In the genomic region with DNA sequence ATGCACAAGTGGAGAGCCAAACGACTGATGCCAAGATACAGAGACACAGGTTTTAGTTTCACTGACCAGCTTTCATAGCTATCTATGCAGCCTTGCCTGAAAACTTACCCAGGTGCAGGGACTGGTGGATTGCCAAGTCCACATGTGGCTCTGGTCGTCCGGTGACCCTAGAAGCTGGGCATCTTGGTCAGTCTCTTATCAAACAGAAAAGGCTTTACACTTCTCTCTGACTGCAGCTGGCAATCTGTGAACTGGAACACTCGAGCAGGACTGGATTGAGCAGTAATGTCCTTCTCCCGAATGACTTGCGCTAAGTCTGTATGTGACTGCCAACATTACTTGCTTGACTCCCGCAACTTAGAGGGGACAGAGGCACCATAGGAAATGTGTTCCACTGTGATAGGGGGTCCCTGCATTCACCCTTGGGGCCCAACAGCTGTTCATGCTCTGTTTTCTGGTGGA, we compare ENCODE assay signal across 2 cellular contexts.
TF ChIP-seq lines count a peak whose summit lies in the region.

No MANE protein-coding gene starts in this region.

TF ChIP-seq in GM23338, 12 proteins besides CTCF, POLR2A, EP300 and RAD21 (continued from another document):
- TF ChIP-seq ZNF462 (CRISPR knock-in tag; IDR thresholded peaks at IDR 0.05) (no peak), JUNB (IDR thresholded peaks at IDR 0.05; ENCODE audit: unreplicated experiment) (no peak), ETS1 (IDR thresholded peaks at IDR 0.05) (no peak), EZH2phosphoT487 (IDR thresholded peaks at IDR 0.05; ENCODE audit: unreplicated experiment) (no peak), CREB1 (CRISPR knock-in tag; IDR thresholded peaks at IDR 0.05; ENCODE audit: low read depth) (no peak), POLR2AphosphoS5 (IDR thresholded peaks at IDR 0.05; ENCODE audit: low read depth) (no peak)

TF ChIP-seq in K562, 482 proteins besides CTCF, POLR2A, EP300 and RAD21 (continued from another document):
- TF ChIP-seq CC2D1A (IDR thresholded peaks at IDR 0.05) (no peak), GABPB2 (CRISPR knock-in tag; conservative IDR thresholded peaks at IDR 0.05) (no peak), ZNF232 (CRISPR knock-in tag; IDR thresholded peaks at IDR 0.05) (no peak)
- TF ChIP-seq, protein P1, sequence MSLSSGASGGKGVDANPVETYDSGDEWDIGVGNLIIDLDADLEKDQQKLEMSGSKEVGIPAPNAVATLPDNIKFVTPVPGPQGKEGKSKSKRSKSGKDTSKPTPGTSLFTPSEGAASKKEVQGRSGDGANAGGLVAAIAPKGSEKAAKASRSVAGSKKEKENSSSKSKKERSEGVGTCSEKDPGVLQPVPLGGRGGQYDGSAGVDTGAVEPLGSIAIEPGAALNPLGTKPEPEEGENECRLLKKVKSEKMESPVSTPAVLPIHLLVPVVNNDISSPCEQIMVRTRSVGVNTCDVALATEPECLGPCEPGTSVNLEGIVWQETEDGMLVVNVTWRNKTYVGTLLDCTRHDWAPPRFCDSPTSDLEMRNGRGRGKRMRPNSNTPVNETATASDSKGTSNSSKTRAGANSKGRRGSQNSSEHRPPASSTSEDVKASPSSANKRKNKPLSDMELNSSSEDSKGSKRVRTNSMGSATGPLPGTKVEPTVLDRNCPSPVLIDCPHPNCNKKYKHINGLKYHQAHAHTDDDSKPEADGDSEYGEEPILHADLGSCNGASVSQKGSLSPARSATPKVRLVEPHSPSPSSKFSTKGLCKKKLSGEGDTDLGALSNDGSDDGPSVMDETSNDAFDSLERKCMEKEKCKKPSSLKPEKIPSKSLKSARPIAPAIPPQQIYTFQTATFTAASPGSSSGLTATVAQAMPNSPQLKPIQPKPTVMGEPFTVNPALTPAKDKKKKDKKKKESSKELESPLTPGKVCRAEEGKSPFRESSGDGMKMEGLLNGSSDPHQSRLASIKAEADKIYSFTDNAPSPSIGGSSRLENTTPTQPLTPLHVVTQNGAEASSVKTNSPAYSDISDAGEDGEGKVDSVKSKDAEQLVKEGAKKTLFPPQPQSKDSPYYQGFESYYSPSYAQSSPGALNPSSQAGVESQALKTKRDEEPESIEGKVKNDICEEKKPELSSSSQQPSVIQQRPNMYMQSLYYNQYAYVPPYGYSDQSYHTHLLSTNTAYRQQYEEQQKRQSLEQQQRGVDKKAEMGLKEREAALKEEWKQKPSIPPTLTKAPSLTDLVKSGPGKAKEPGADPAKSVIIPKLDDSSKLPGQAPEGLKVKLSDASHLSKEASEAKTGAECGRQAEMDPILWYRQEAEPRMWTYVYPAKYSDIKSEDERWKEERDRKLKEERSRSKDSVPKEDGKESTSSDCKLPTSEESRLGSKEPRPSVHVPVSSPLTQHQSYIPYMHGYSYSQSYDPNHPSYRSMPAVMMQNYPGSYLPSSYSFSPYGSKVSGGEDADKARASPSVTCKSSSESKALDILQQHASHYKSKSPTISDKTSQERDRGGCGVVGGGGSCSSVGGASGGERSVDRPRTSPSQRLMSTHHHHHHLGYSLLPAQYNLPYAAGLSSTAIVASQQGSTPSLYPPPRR (CRISPR knock-in tag; IDR thresholded peaks at IDR 0.05; ENCODE audit: borderline replicate concordance), result no peak
